Comparison of ENCODE assay signal across 9 cellular contexts in the genomic region with DNA sequence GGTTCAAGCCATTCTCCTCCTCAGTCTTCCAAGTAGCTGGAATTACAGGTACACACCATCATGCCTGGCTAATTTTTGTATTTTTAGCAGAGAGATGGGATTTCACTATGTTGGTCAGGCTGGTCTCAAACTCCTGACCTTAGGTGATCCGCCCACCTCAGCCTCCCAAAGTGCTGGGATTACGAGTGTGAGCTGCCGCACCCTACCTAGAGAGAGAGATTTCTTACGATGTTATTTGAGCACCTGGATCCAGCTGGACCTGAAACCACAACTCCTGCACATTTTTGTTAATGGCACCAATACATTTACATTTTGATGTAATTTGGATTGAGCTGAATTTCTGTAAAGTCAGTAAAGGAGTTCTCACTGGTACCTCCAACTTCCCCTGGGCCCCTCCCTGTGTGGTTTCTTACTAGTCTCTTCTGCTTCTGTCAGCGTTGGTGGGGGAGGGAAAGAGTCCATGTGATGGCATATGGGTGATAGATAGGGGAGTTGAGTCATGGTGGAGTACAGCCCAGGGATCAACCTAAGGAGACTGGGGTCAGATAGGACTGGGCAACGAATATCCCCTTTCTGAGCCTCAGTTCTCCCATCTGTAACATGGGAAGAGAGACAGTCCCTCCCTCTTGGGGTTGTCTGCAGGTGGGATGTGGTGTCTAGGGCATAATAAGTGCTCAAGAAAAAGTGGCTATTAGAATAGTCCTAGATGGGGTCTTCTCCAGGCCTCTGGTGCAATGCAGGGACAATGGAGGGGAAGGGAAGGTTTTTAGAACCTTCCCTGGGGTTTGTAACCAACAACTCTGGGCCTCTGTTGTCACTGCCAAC.
A peak's percentile ranks its signal among the peaks of the same experiment; 100 is the strongest.
DNase-seq lines count a peak whose midpoint lies in the region; ATAC-seq lines count a peak whose summit lies in the region.
"Had no signal": no experiment of that assay in that cellular context is flagged by ENCODE, and none has a peak within 500 bp of the region (broad histone marks: within the 10 kb centered on the region; RNA-seq: fewer than 3 reads in every experiment).

No MANE protein-coding gene starts in this region.

- ATAC-seq in activated CD4-positive, alpha-beta T cell treated with anti-CD3 and anti-CD28 coated beads for 36 hours: peak; percentile 69
- ATAC-seq in activated naive CD8-positive, alpha-beta T cell treated with anti-CD3 and anti-CD28 coated beads, Interleukin-2, amount 10 ng/mL, durations not matched to agents 7 days and 5 days (ENCODE audit: low read depth): no peak
- ATAC-seq in GM18909 (IDR thresholded peaks at IDR 0.05; ENCODE audit: poor library complexity, unreplicated experiment) (no peak), GM21360 (IDR thresholded peaks at IDR 0.05; ENCODE audit: unreplicated experiment) (no peak)
- ATAC-seq: A549 had no signal

- H3K9me3 Mint-ChIP-seq in activated CD4-positive, alpha-beta T cell treated with anti-CD3 and anti-CD28 coated beads for 36 hours (ENCODE audit: low read depth): no peaks in the 10 kb centered on the region
- no peaks in the 10 kb centered on the region for H3K9me3 Mint-ChIP-seq in activated naive CD8-positive, alpha-beta T cell treated with anti-CD3 and anti-CD28 coated beads, Interleukin-2, amount 10 ng/mL, durations not matched to agents 7 days and 5 days

- no peak overlapping the region for H3K4me3 Mint-ChIP-seq in activated CD4-positive, alpha-beta T cell treated with anti-CD3 and anti-CD28 coated beads for 36 hours
- H3K4me3 Mint-ChIP-seq in activated naive CD8-positive, alpha-beta T cell treated with anti-CD3 and anti-CD28 coated beads, Interleukin-2, amount 10 ng/mL, durations not matched to agents 7 days and 5 days: peak overlapping the region; percentile 58

- peak; percentile 63 for DNase-seq in activated CD4-positive, alpha-beta T cell treated with anti-CD3 and anti-CD28 coated beads for 36 hours
- DNase-seq in activated CD4-positive, alpha-beta T cell treated with anti-CD3 and anti-CD28 coated beads, Interleukin-2, amount 50 U/mL, for 1 hour: no peak
- DNase-seq in NOMO-1 (lab: John Stamatoyannopoulos, UW; ENCODE audit: unreplicated experiment in 2 of 2) (peak; percentile 41 to 72), AG08395 (ENCODE audit: low spot score) (no peak)
- DNase-seq in activated naive CD8-positive, alpha-beta T cell treated with anti-CD3 and anti-CD28 coated beads, Interleukin-2, amount 10 ng/mL, durations not matched to agents 7 days and 5 days: no peak

- no peaks in the 10 kb centered on the region for H3K9me3 ChIP-seq in skeletal muscle tissue (ENCODE audit: control insufficient read depth in 3 of 3, low read length in 3 of 3)
- H3K9me3 ChIP-seq: A549 had no signal

- no peak overlapping the region for H3K27ac Mint-ChIP-seq in activated CD4-positive, alpha-beta T cell treated with anti-CD3 and anti-CD28 coated beads for 36 hours
- peak overlapping the region; percentile 84 for H3K27ac Mint-ChIP-seq in activated naive CD8-positive, alpha-beta T cell treated with anti-CD3 and anti-CD28 coated beads, Interleukin-2, amount 10 ng/mL, durations not matched to agents 7 days and 5 days

- peaks cover 27% of the 10 kb centered on the region for H3K4me1 Mint-ChIP-seq in activated CD4-positive, alpha-beta T cell treated with anti-CD3 and anti-CD28 coated beads for 36 hours
- peaks cover 25% of the 10 kb centered on the region for H3K4me1 Mint-ChIP-seq in activated naive CD8-positive, alpha-beta T cell treated with anti-CD3 and anti-CD28 coated beads, Interleukin-2, amount 10 ng/mL, durations not matched to agents 7 days and 5 days

- POLR2A ChIA-PET in activated CD4-positive, alpha-beta T cell treated with anti-CD3 and anti-CD28 coated beads for 36 hours (lab: Charles Lee): no interaction called here
- POLR2A ChIA-PET in activated naive CD8-positive, alpha-beta T cell treated with anti-CD3 and anti-CD28 coated beads, Interleukin-2, amount 10 ng/mL, durations not matched to agents 7 days and 5 days (lab: Charles Lee): interaction anchor here (0.7 kb wide), 1 partner anchor 16 kb away, joined by 3 read pairs; no protein-coding TSS in a partner anchor

- intact Hi-C loops in activated CD4-positive, alpha-beta T cell treated with anti-CD3 and anti-CD28 coated beads for 36 hours (cut with DNase I, micrococcal nuclease): no loop called here

- H3K4me3 ChIP-seq in skeletal muscle tissue (ENCODE audit: low read length in 3 of 3): no peak overlapping the region
- H3K4me3 ChIP-seq: A549 had no signal

- H3K27me3 ChIP-seq in skeletal muscle tissue (ENCODE audit: control insufficient read depth in 3 of 3, insufficient read depth in 3 of 3, low read length in 3 of 3): no peaks in the 10 kb centered on the region

- CTCF ChIA-PET in activated CD4-positive, alpha-beta T cell treated with anti-CD3 and anti-CD28 coated beads for 36 hours (lab: Charles Lee): no interaction called here

- peaks cover 23 to 29% (median 24%) of the 10 kb centered on the region in 3 donors for H3K4me1 ChIP-seq in skeletal muscle tissue (ENCODE audit: control insufficient read depth in 3 of 3, insufficient read depth in 3 of 3, low read length in 3 of 3)

- H3K9ac ChIP-seq in skeletal muscle tissue (ENCODE audit: low read depth in 1 of 3, low read length in 3 of 3): no peak overlapping the region

- H3K36me3 Mint-ChIP-seq in activated CD4-positive, alpha-beta T cell treated with anti-CD3 and anti-CD28 coated beads for 36 hours (ENCODE audit: low read depth): no peaks in the 10 kb centered on the region
- no peaks in the 10 kb centered on the region for H3K36me3 Mint-ChIP-seq in activated naive CD8-positive, alpha-beta T cell treated with anti-CD3 and anti-CD28 coated beads, Interleukin-2, amount 10 ng/mL, durations not matched to agents 7 days and 5 days

- H3K27me3 Mint-ChIP-seq in activated CD4-positive, alpha-beta T cell treated with anti-CD3 and anti-CD28 coated beads for 36 hours: no peaks in the 10 kb centered on the region
- H3K27me3 Mint-ChIP-seq in activated naive CD8-positive, alpha-beta T cell treated with anti-CD3 and anti-CD28 coated beads, Interleukin-2, amount 10 ng/mL, durations not matched to agents 7 days and 5 days: no peaks in the 10 kb centered on the region

- no peaks in the 10 kb centered on the region for H3K36me3 ChIP-seq in skeletal muscle tissue (ENCODE audit: control insufficient read depth in 3 of 3, insufficient read depth in 3 of 3, low read length in 3 of 3)

- H3K27ac ChIP-seq in skeletal muscle tissue (ENCODE audit: low read depth, low read length): peak overlapping the region; percentile 72

Comparison
In these comparisons a context has a peak if more than half of its experiments do, and no peak if none do; other contexts are left out.
1. DNase-seq: peak in activated CD4-positive, alpha-beta T cell treated with anti-CD3 and anti-CD28 coated beads for 36 hours (single experiment) and NOMO-1 (2 of 2); none in activated CD4-positive, alpha-beta T cell treated with anti-CD3 and anti-CD28 coated beads, Interleukin-2, amount 50 U/mL, for 1 hour (single experiment), activated naive CD8-positive, alpha-beta T cell treated with anti-CD3 and anti-CD28 coated beads, Interleukin-2, amount 10 ng/mL, durations not matched to agents 7 days and 5 days (single experiment) and AG08395 (single experiment).